ENCODE assay signal across 33 cellular contexts in genomic region chr12:5593056-5593455, GRCh38.
"Had no signal": no experiment of that assay in that cellular context is flagged by ENCODE, and none has a peak within 500 bp of the region (broad histone marks: within the 10 kb centered on the region; RNA-seq: fewer than 3 reads in every experiment).

No MANE protein-coding gene starts in this region.

- H3K4me1 Mint-ChIP-seq: activated CD4-positive, alpha-beta memory T cell treated with anti-CD3 and anti-CD28 coated beads, Interleukin-2, amount 10 ng/mL, durations not matched to agents 7 days and 5 days; activated CD4-positive, alpha-beta T cell treated with anti-CD3 and anti-CD28 coated beads, Interleukin-2, amount 10 ng/mL, durations not matched to agents 24 days and 14 days; activated naive CD4-positive, alpha-beta T cell treated with anti-CD3 and anti-CD28 coated beads, Interleukin-2, amount 10 ng/mL, durations not matched to agents 7 days and 5 days; activated naive CD8-positive, alpha-beta T cell treated with anti-CD3 and anti-CD28 coated beads, Interleukin-2, amount 10 ng/mL, durations not matched to agents 7 days and 5 days; immature natural killer cell; naive B cell; stimulated activated memory B cell treated with anti-CD40 and anti-IgM and Interleukin-4, amounts not matched to agents 10 μg/mL and 1 μg/mL and 100 μg/mL, for 72 hours; stimulated activated naive CD8-positive, alpha-beta T cell treated with anti-CD3 and anti-CD28 coated beads, Interleukin-15, amount 100 ng/mL, for 72 hours had no signal

- H3K4me3 Mint-ChIP-seq: activated CD4-positive, alpha-beta memory T cell treated with anti-CD3 and anti-CD28 coated beads, Interleukin-2, amount 10 ng/mL, durations not matched to agents 7 days and 5 days; activated CD4-positive, alpha-beta T cell treated with anti-CD3 and anti-CD28 coated beads, Interleukin-2, amount 10 ng/mL, durations not matched to agents 24 days and 14 days; activated naive CD4-positive, alpha-beta T cell treated with anti-CD3 and anti-CD28 coated beads, Interleukin-2, amount 10 ng/mL, durations not matched to agents 7 days and 5 days; activated naive CD8-positive, alpha-beta T cell treated with anti-CD3 and anti-CD28 coated beads, Interleukin-2, amount 10 ng/mL, durations not matched to agents 7 days and 5 days; activated T-cell treated with anti-CD3 and anti-CD28 coated beads, Interleukin-2, amount 50 U/mL, for 24 hours; effector memory CD8-positive, alpha-beta T cell; immature natural killer cell; naive B cell; nephron progenitor cell; stimulated activated memory B cell treated with anti-CD40 and anti-IgM and Interleukin-4, amounts not matched to agents 10 μg/mL and 1 μg/mL and 100 μg/mL, for 72 hours; stimulated activated naive CD8-positive, alpha-beta T cell treated with anti-CD3 and anti-CD28 coated beads, Interleukin-15, amount 100 ng/mL, for 72 hours; type B pancreatic cell had no signal

- H3K4me3 ChIP-seq: psoas muscle, sigmoid colon, uterus had no signal

- H3K9me3 Mint-ChIP-seq: activated CD4-positive, alpha-beta memory T cell treated with anti-CD3 and anti-CD28 coated beads, Interleukin-2, amount 10 ng/mL, durations not matched to agents 7 days and 5 days; activated CD4-positive, alpha-beta T cell treated with anti-CD3 and anti-CD28 coated beads, Interleukin-2, amount 10 ng/mL, durations not matched to agents 24 days and 14 days; activated naive CD4-positive, alpha-beta T cell treated with anti-CD3 and anti-CD28 coated beads, Interleukin-2, amount 10 ng/mL, durations not matched to agents 7 days and 5 days; activated naive CD8-positive, alpha-beta T cell treated with anti-CD3 and anti-CD28 coated beads, Interleukin-2, amount 10 ng/mL, durations not matched to agents 7 days and 5 days; activated T-cell treated with anti-CD3 and anti-CD28 coated beads, Interleukin-2, amount 50 U/mL, for 24 hours; nephron progenitor cell; stimulated activated memory B cell treated with anti-CD40 and anti-IgM and Interleukin-4, amounts not matched to agents 10 μg/mL and 1 μg/mL and 100 μg/mL, for 72 hours had no signal

- H3K36me3 ChIP-seq: sigmoid colon, uterus had no signal

- H3K9ac ChIP-seq: parathyroid adenoma had no signal

- H3K27ac Mint-ChIP-seq: activated CD4-positive, alpha-beta memory T cell treated with anti-CD3 and anti-CD28 coated beads, Interleukin-2, amount 10 ng/mL, durations not matched to agents 7 days and 5 days; activated CD4-positive, alpha-beta T cell treated with anti-CD3 and anti-CD28 coated beads, Interleukin-2, amount 10 ng/mL, durations not matched to agents 24 days and 14 days; activated naive CD4-positive, alpha-beta T cell treated with anti-CD3 and anti-CD28 coated beads, Interleukin-2, amount 10 ng/mL, durations not matched to agents 7 days and 5 days; activated naive CD8-positive, alpha-beta T cell treated with anti-CD3 and anti-CD28 coated beads, Interleukin-2, amount 10 ng/mL, durations not matched to agents 7 days and 5 days; activated T-cell treated with anti-CD3 and anti-CD28 coated beads, Interleukin-2, amount 50 U/mL, for 24 hours; effector memory CD8-positive, alpha-beta T cell; immature natural killer cell; naive B cell; nephron progenitor cell; stimulated activated memory B cell treated with anti-CD40 and anti-IgM and Interleukin-4, amounts not matched to agents 10 μg/mL and 1 μg/mL and 100 μg/mL, for 72 hours; stimulated activated naive CD8-positive, alpha-beta T cell treated with anti-CD3 and anti-CD28 coated beads, Interleukin-15, amount 100 ng/mL, for 72 hours; type B pancreatic cell had no signal

- H3K27me3 Mint-ChIP-seq: activated CD4-positive, alpha-beta memory T cell treated with anti-CD3 and anti-CD28 coated beads, Interleukin-2, amount 10 ng/mL, durations not matched to agents 7 days and 5 days; activated CD4-positive, alpha-beta T cell treated with anti-CD3 and anti-CD28 coated beads, Interleukin-2, amount 10 ng/mL, durations not matched to agents 24 days and 14 days; activated naive CD4-positive, alpha-beta T cell treated with anti-CD3 and anti-CD28 coated beads, Interleukin-2, amount 10 ng/mL, durations not matched to agents 7 days and 5 days had no signal

- H2AFZ ChIP-seq: parathyroid adenoma had no signal

- DNase-seq: activated CD4-positive, alpha-beta memory T cell treated with anti-CD3 and anti-CD28 coated beads, Interleukin-2, amount 10 ng/mL, durations not matched to agents 7 days and 5 days; activated CD4-positive, alpha-beta T cell treated with anti-CD3 and anti-CD28 coated beads, Interleukin-2, amount 10 ng/mL, durations not matched to agents 24 days and 14 days; activated CD4-positive, CD25-positive, alpha-beta regulatory T cell treated with anti-CD3 and anti-CD28 coated beads, Interleukin-2, amount 50 U/mL, for 72 hours; activated CD8-positive, alpha-beta memory T cell treated with anti-CD3 and anti-CD28 coated beads, Interleukin-2, amount 50 U/mL, for 48 hours; activated gamma-delta T cell; activated naive CD4-positive, alpha-beta T cell treated with anti-CD3 and anti-CD28 coated beads, Interleukin-2, amount 10 ng/mL, durations not matched to agents 7 days and 5 days; activated naive CD8-positive, alpha-beta T cell treated with anti-CD3 and anti-CD28 coated beads, Interleukin-2, amount 10 ng/mL, durations not matched to agents 7 days and 5 days; activated T-cell treated with anti-CD3 and anti-CD28 coated beads, Interleukin-2, amount 50 U/mL, for 24 hours; amniotic stem cell; caudate nucleus; cortex of kidney; effector memory CD8-positive, alpha-beta T cell; head of caudate nucleus; hypothalamus; immature natural killer cell; kidney; left colon; mammary epithelial cell; naive B cell; nephron progenitor cell; psoas muscle; sigmoid colon; small intestine; stimulated activated CD4-positive, alpha-beta T cell treated with anti-CD3 and anti-CD28 coated beads, Interleukin-1b, Interleukin-23, amount 100 ng/mL, for 48 hours; stimulated activated CD4-positive, alpha-beta T cell treated with anti-CD3 and anti-CD28 coated beads, Interleukin-4, amount 100 ng/mL, for 4 hours; stimulated activated CD8-positive, alpha-beta memory T cell treated with anti-CD3 and anti-CD28 coated beads, Interleukin-4, amount 100 ng/mL, for 48 hours; stimulated activated naive CD8-positive, alpha-beta T cell treated with anti-CD3 and anti-CD28 coated beads, Interleukin-15, amount 100 ng/mL, for 72 hours; substantia nigra; uterus had no signal

- FAIRE-seq: astrocyte, kidney, small intestine had no signal

- H3K36me3 Mint-ChIP-seq: activated naive CD4-positive, alpha-beta T cell treated with anti-CD3 and anti-CD28 coated beads, Interleukin-2, amount 10 ng/mL, durations not matched to agents 7 days and 5 days; activated naive CD8-positive, alpha-beta T cell treated with anti-CD3 and anti-CD28 coated beads, Interleukin-2, amount 10 ng/mL, durations not matched to agents 7 days and 5 days; immature natural killer cell; naive B cell; stimulated activated memory B cell treated with anti-CD40 and anti-IgM and Interleukin-4, amounts not matched to agents 10 μg/mL and 1 μg/mL and 100 μg/mL, for 72 hours had no signal

- H3K79me2 ChIP-seq: parathyroid adenoma had no signal

- H3K27ac ChIP-seq: parathyroid adenoma, psoas muscle, sigmoid colon, uterus had no signal

- ATAC-seq: effector memory CD8-positive, alpha-beta T cell; left colon; psoas muscle; stimulated activated memory B cell treated with anti-CD40 and anti-IgM and Interleukin-4, amounts not matched to agents 10 μg/mL and 1 μg/mL and 100 μg/mL, for 72 hours; stimulated activated naive CD8-positive, alpha-beta T cell treated with anti-CD3 and anti-CD28 coated beads, Interleukin-15, amount 100 ng/mL, for 72 hours had no signal

- H3K4me1 ChIP-seq: parathyroid adenoma, psoas muscle, sigmoid colon, uterus had no signal

- H3K27me3 ChIP-seq: sigmoid colon, uterus had no signal

- H3K9me3 ChIP-seq: psoas muscle, sigmoid colon, uterus had no signal
